In genomic region chr11:126468102-126468521, GRCh38 we compare ENCODE assay signal across 19 cellular contexts.
DNase-seq lines count a peak whose midpoint lies in the region; ATAC-seq and TF ChIP-seq lines count a peak whose summit lies in the region.
"Had no signal": no experiment of that assay in that cellular context is flagged by ENCODE, and none has a peak within 500 bp of the region (broad histone marks: within the 10 kb centered on the region; RNA-seq: fewer than 3 reads in every experiment).

No MANE protein-coding gene starts in this region.

- TF ChIP-seq POLR2A in adrenal gland (IDR thresholded peaks at IDR 0.05): no peak

- no peaks in the 10 kb centered on the region for H3K9me3 Mint-ChIP-seq in natural killer cell treated with Interleukin-12 subunit alpha and Interleukin-12 subunit beta and Interleukin-15 and Interleukin-18, amount 100 ng/mL, for 72 hours
- H3K9me3 Mint-ChIP-seq: activated naive CD8-positive, alpha-beta T cell treated with anti-CD3 and anti-CD28 coated beads, Interleukin-2, amount 10 ng/mL, durations not matched to agents 7 days and 5 days; central memory CD8-positive, alpha-beta T cell had no signal

- H3K4me3 Mint-ChIP-seq in natural killer cell treated with Interleukin-12 subunit alpha and Interleukin-12 subunit beta and Interleukin-15 and Interleukin-18, amount 100 ng/mL, for 72 hours: no peak overlapping the region
- H3K4me3 Mint-ChIP-seq: activated naive CD8-positive, alpha-beta T cell treated with anti-CD3 and anti-CD28 coated beads, Interleukin-2, amount 10 ng/mL, durations not matched to agents 7 days and 5 days; central memory CD8-positive, alpha-beta T cell; naive thymus-derived CD8-positive, alpha-beta T cell had no signal

- TF ChIP-seq CTCF in adrenal gland (IDR thresholded peaks at IDR 0.05): peak in 1 of 6 experiments; percentile 1

- H3K9me3 ChIP-seq in adrenal gland (replicated peaks in 1 of 3): no peaks in the 10 kb centered on the region
- H3K9me3 ChIP-seq: HAP-1 had no signal

- no peaks in the 10 kb centered on the region for H3K27me3 ChIP-seq in adrenal gland

- no peaks in the 10 kb centered on the region for H3K27me3 Mint-ChIP-seq in natural killer cell treated with Interleukin-12 subunit alpha and Interleukin-12 subunit beta and Interleukin-15 and Interleukin-18, amount 100 ng/mL, for 72 hours
- H3K27me3 Mint-ChIP-seq: central memory CD8-positive, alpha-beta T cell had no signal

- peak; percentile 60 for ATAC-seq in left lobe of liver
- ATAC-seq in natural killer cell treated with Interleukin-12 subunit alpha and Interleukin-12 subunit beta and Interleukin-15 and Interleukin-18, amount 100 ng/mL, for 72 hours: no peak
- ATAC-seq in HG02852 (IDR thresholded peaks at IDR 0.05; ENCODE audit: unreplicated experiment): no peak
- ATAC-seq: naive thymus-derived CD8-positive, alpha-beta T cell had no signal

- H3K27ac Mint-ChIP-seq in natural killer cell treated with Interleukin-12 subunit alpha and Interleukin-12 subunit beta and Interleukin-15 and Interleukin-18, amount 100 ng/mL, for 72 hours: no peak overlapping the region
- H3K27ac Mint-ChIP-seq: activated naive CD8-positive, alpha-beta T cell treated with anti-CD3 and anti-CD28 coated beads, Interleukin-2, amount 10 ng/mL, durations not matched to agents 7 days and 5 days had no signal

- 40 to 71% (median 62%) methylated on average over 2 to 7 of the region's 7 CpGs for WGBS in adrenal gland, 4 donors

- H3K4me3 ChIP-seq in adrenal gland: no peak overlapping the region
- H3K4me3 ChIP-seq: HAP-1, lung had no signal

- peak overlapping the region in 1 of 5 donors; percentile 65 for H3K27ac ChIP-seq in adrenal gland

- H3K4me1 Mint-ChIP-seq in natural killer cell treated with Interleukin-12 subunit alpha and Interleukin-12 subunit beta and Interleukin-15 and Interleukin-18, amount 100 ng/mL, for 72 hours (ENCODE audit: low read depth in 2 of 2): peaks cover 18 to 30% of the 10 kb centered on the region in 2 donors

- intact Hi-C loops in adrenal gland (cut with DNase I): no loop called here

- no peaks in the 10 kb centered on the region for H3K36me3 ChIP-seq in adrenal gland (replicated peaks in 1 of 2)
- H3K36me3 ChIP-seq: HAP-1 had no signal

- peaks cover 0 to 15% of the 10 kb centered on the region in 2 donors for H3K4me1 ChIP-seq in adrenal gland (replicated peaks in 1 of 2)
- H3K4me1 ChIP-seq: HAP-1 had no signal

- peak; percentile 19 for DNase-seq in A172 (ENCODE audit: low spot score)
- peak; percentile 58 for DNase-seq in GF-D8 (lab: John Stamatoyannopoulos, UW)
- DNase-seq in adrenal gland: peak in 4 of 7 donors; percentile 20 to 57 (median 38)
- DNase-seq in left lobe of liver (ENCODE audit: low spot score): no peak
- no peak for DNase-seq in NOMO-1 (lab: John Stamatoyannopoulos, UW; ENCODE audit: unreplicated experiment in 2 of 2)
- DNase-seq in natural killer cell treated with Interleukin-12 subunit alpha and Interleukin-12 subunit beta and Interleukin-15 and Interleukin-18, amount 100 ng/mL, for 72 hours (ENCODE audit: low spot score): no peak
- DNase-seq in stimulated activated CD4-positive, alpha-beta T cell treated with anti-CD3 and anti-CD28 coated beads, Interleukin-2, amount 100 ng/mL, for 48 hours: no peak
- DNase-seq: activated CD4-positive, alpha-beta T cell treated with anti-CD3 and anti-CD28 coated beads, Interleukin-2, amount 50 U/mL, for 4 hours; activated naive CD8-positive, alpha-beta T cell treated with anti-CD3 and anti-CD28 coated beads, Interleukin-2, amount 10 ng/mL, durations not matched to agents 7 days and 5 days; COR-L47; foreskin fibroblast; naive thymus-derived CD8-positive, alpha-beta T cell; NCI-H1694; NCI-H446; SIG-M5 had no signal

- H3K36me3 Mint-ChIP-seq in natural killer cell treated with Interleukin-12 subunit alpha and Interleukin-12 subunit beta and Interleukin-15 and Interleukin-18, amount 100 ng/mL, for 72 hours: no peaks in the 10 kb centered on the region
- H3K36me3 Mint-ChIP-seq: activated naive CD8-positive, alpha-beta T cell treated with anti-CD3 and anti-CD28 coated beads, Interleukin-2, amount 10 ng/mL, durations not matched to agents 7 days and 5 days; naive thymus-derived CD8-positive, alpha-beta T cell had no signal

Comparison
In these comparisons a context has a peak if more than half of its experiments do, and no peak if none do; other contexts are left out.
1. DNase-seq: peak in A172 (single experiment), GF-D8 (single experiment) and adrenal gland (4 of 7); none in left lobe of liver (single experiment), NOMO-1 (0 of 2), natural killer cell treated with Interleukin-12 subunit alpha and Interleukin-12 subunit beta and Interleukin-15 and Interleukin-18, amount 100 ng/mL, for 72 hours (single experiment) and stimulated activated CD4-positive, alpha-beta T cell treated with anti-CD3 and anti-CD28 coated beads, Interleukin-2, amount 100 ng/mL, for 48 hours (0 of 2).